ENCODE assay signal across 14 cellular contexts in genomic region chr6:77040566-77041195, GRCh38.
"Had no signal": no experiment of that assay in that cellular context is flagged by ENCODE, and none has a peak within 500 bp of the region (broad histone marks: within the 10 kb centered on the region; RNA-seq: fewer than 3 reads in every experiment).

No MANE protein-coding gene starts in this region.

- H3K27ac ChIP-seq: cardiac muscle cell, esophagus squamous epithelium, neural progenitor cell, parathyroid adenoma, thoracic aorta had no signal

- H3K4me1 ChIP-seq: esophagus squamous epithelium, neural progenitor cell, parathyroid adenoma had no signal

- H3K79me2 ChIP-seq: parathyroid adenoma had no signal

- DNase-seq: activated CD4-positive, alpha-beta T cell treated with anti-CD3 and anti-CD28 coated beads for 48 hours; activated naive CD4-positive, alpha-beta T cell treated with anti-CD3 and anti-CD28 coated beads for 36 hours; amniotic stem cell; esophagus squamous epithelium; hippocampal formation; midbrain; stimulated activated CD4-positive, alpha-beta T cell treated with anti-CD3 and anti-CD28 coated beads, Interleukin-4, amount 100 ng/mL, for 1 hour; stimulated activated CD8-positive, alpha-beta memory T cell treated with anti-CD3 and anti-CD28 coated beads, Interleukin-4, amount 100 ng/mL, for 48 hours; stimulated activated naive CD8-positive, alpha-beta T cell treated with anti-CD3 and anti-CD28 coated beads, Interleukin-15, amount 100 ng/mL, for 72 hours had no signal

- H3K4me3 ChIP-seq: cardiac muscle cell, esophagus squamous epithelium, neural progenitor cell, thoracic aorta had no signal

- ATAC-seq: activated T-helper 17 cell treated with anti-CD3 and anti-CD28 coated beads, Interleukin-2, amount 50 U/mL, for 72 hours; stimulated activated naive CD8-positive, alpha-beta T cell treated with anti-CD3 and anti-CD28 coated beads, Interleukin-15, amount 100 ng/mL, for 72 hours had no signal

- H3K36me3 ChIP-seq: cardiac muscle cell, esophagus squamous epithelium, neural progenitor cell, thoracic aorta had no signal

- H3K9me3 ChIP-seq: thoracic aorta had no signal

- H3K27me3 ChIP-seq: cardiac muscle cell, esophagus squamous epithelium, neural progenitor cell had no signal

- H3K4me2 ChIP-seq: neural progenitor cell had no signal

- H3K9ac ChIP-seq: neural progenitor cell, parathyroid adenoma had no signal

- H2AFZ ChIP-seq: neural progenitor cell, parathyroid adenoma had no signal
